19 cellular contexts compared by ENCODE assay signal in genomic region chr6:44110005-44110681, GRCh38. TPM values are rescaled to one million over a fixed set of nuclear protein-coding genes. Genes with fewer than 3 reads are reported as not detected.
DNase-seq lines count a peak whose midpoint lies in the region; ATAC-seq and TF ChIP-seq lines count a peak whose summit lies in the region.
"Had no signal": no experiment of that assay in that cellular context is flagged by ENCODE, and none has a peak within 500 bp of the region (broad histone marks: within the 10 kb centered on the region; RNA-seq: fewer than 3 reads in every experiment).

No MANE protein-coding gene starts in this region.

- H3K4me3 ChIP-seq in Caco-2 (ENCODE audit: low read depth, low read length) = no peak overlapping the region
- H3K4me3 ChIP-seq: breast epithelium, dorsolateral prefrontal cortex, esophagus muscularis mucosa, thyroid gland had no signal

- DNase-seq in Caco-2 (no peak), RWPE1 (ENCODE audit: low spot score) (no peak), left cardiac atrium (no peak), nephron progenitor cell (no peak), erythroblast (lab: John Stamatoyannopoulos, UW) (no peak), anterior cingulate cortex (lab: John Stamatoyannopoulos, UW) (no peak), NCI-H748 (lab: John Stamatoyannopoulos, UW; ENCODE audit: unreplicated experiment) (no peak)
- DNase-seq: dorsolateral prefrontal cortex, glutamatergic neuron, NCI-H187, NCI-H446, SIG-M5, thyroid gland had no signal

- no peaks in the 10 kb centered on the region; the same call in 1 of the 2 replicates for H3K4me1 ChIP-seq in Caco-2
- H3K4me1 ChIP-seq: breast epithelium had no signal

- no peak overlapping the region for H3K4me3 Mint-ChIP-seq in Caco-2 (ENCODE audit: unreplicated experiment)
- no peak overlapping the region for H3K4me3 Mint-ChIP-seq in nephron progenitor cell
- H3K4me3 Mint-ChIP-seq: T-helper 2 cell treated with Interferon-gamma antibody and Interleukin-4, amounts not matched to agents 5 μg/mL and 100 μg/mL, for 36 hours had no signal

- H3K27ac Mint-ChIP-seq in Caco-2 (ENCODE audit: unreplicated experiment) (peak overlapping the region; percentile 6), nephron progenitor cell (peak overlapping the region; percentile 91)
- H3K27ac Mint-ChIP-seq: T-helper 2 cell treated with Interferon-gamma antibody and Interleukin-4, amounts not matched to agents 5 μg/mL and 100 μg/mL, for 36 hours had no signal

- CTCF ChIA-PET in Caco-2 (lab: Charles Lee) = no interaction called here
- CTCF ChIA-PET in RWPE1 (lab: Yijun Ruan, JAX) = no interaction called here

- intact Hi-C loops in Caco-2 (cut with micrococcal nuclease; ENCODE audit: unreplicated experiment) = no loop called here
- intact Hi-C loops in left cardiac atrium (cut with DNase I) = no loop called here

- H3K27ac ChIP-seq in RWPE1 = peak overlapping the region; percentile 32
- H3K27ac ChIP-seq: breast epithelium, esophagus muscularis mucosa, thyroid gland had no signal

- TF ChIP-seq POLR2A in erythroblast (IDR thresholded peaks at IDR 0.05; ENCODE audit: low read length) = no peak

- POLR2A ChIA-PET in Caco-2 (lab: Charles Lee) (no interaction called here), RWPE1 (lab: Yijun Ruan, JAX; ENCODE audit: low non-redundant PET) (interaction anchor here (0.6 kb wide), 1 partner anchor 33 kb away, joined by 3 read pairs; no protein-coding TSS in a partner anchor)

- no TSS peak for BruUV-seq in Caco-2 (replicated peaks; lab: Mats Ljungman, UMichigan)

- H3K36me3 ChIP-seq in Caco-2 (ENCODE audit: control insufficient read depth, insufficient read depth, low read length) = peaks cover 5% of the 10 kb centered on the region

- H3K27me3 ChIP-seq in Caco-2 (replicated peaks; ENCODE audit: control insufficient read depth, insufficient read depth, low read length) = no peaks in the 10 kb centered on the region
- H3K27me3 ChIP-seq: breast epithelium, dorsolateral prefrontal cortex, esophagus muscularis mucosa, thyroid gland had no signal

- H3K27me3 Mint-ChIP-seq in Caco-2 (ENCODE audit: insufficient read depth, unreplicated experiment) (no peaks in the 10 kb centered on the region), nephron progenitor cell (ENCODE audit: low read depth, poor library complexity) (no peaks in the 10 kb centered on the region)

- H3K4me1 Mint-ChIP-seq in Caco-2 (ENCODE audit: low read depth, unreplicated experiment) (peaks cover 13% of the 10 kb centered on the region), nephron progenitor cell (peaks cover 22% of the 10 kb centered on the region)

- H3K36me3 Mint-ChIP-seq in Caco-2 (ENCODE audit: insufficient read depth, unreplicated experiment) = peaks cover 62% of the 10 kb centered on the region
- peaks cover 84% of the 10 kb centered on the region for H3K36me3 Mint-ChIP-seq in nephron progenitor cell (ENCODE audit: low read depth)

- no peaks in the 10 kb centered on the region for H3K9me3 ChIP-seq in Caco-2
- H3K9me3 ChIP-seq: breast epithelium, esophagus muscularis mucosa, thyroid gland had no signal

- ATAC-seq in left cardiac atrium = peak; percentile 77 to 87
- ATAC-seq in GM21360 (IDR thresholded peaks at IDR 0.05; ENCODE audit: unreplicated experiment) = no peak
- ATAC-seq: activated CD4-positive, CD25-positive, alpha-beta regulatory T cell treated with anti-CD3 and anti-CD28 coated beads, Interleukin-2, amount 50 U/mL, for 24 hours had no signal

- TF ChIP-seq CTCF in Caco-2 (IDR thresholded peaks at IDR 0.05; ENCODE audit: insufficient read depth in 1 of 2, low read depth in 1 of 2, low read length in 1 of 2, severe bottlenecking in 1 of 2, unreplicated experiment in 1 of 2) (no peak), RWPE1 (conservative IDR thresholded peaks at IDR 0.05; ENCODE audit: low read depth) (no peak), nephron progenitor cell (IDR thresholded peaks at IDR 0.05) (no peak)

- H3K9me3 Mint-ChIP-seq in Caco-2 (ENCODE audit: unreplicated experiment) (no peaks in the 10 kb centered on the region), nephron progenitor cell (no peaks in the 10 kb centered on the region)
- H3K9me3 Mint-ChIP-seq: T-helper 2 cell treated with Interferon-gamma antibody and Interleukin-4, amounts not matched to agents 5 μg/mL and 100 μg/mL, for 36 hours had no signal

RNA-seq across cellular contexts. Expression of gene MRPL14, which starts 17.1 kb away (rescaled TPM):
- total RNA-seq in Caco-2 (2022) (87.6 and 92.2 TPM in 2 replicates), left cardiac atrium (10 to 100 TPM; 32.4 to 41.2 TPM)

RNA-seq across cellular contexts. Expression of gene TMEM63B, which starts 17.2 kb away (rescaled TPM):
- total RNA-seq in Caco-2 (2022) (28.2 and 28.4 TPM in 2 replicates), left cardiac atrium (10 to 100 TPM; 40.4 to 48.1 TPM)

RNA-seq across cellular contexts. Expression of gene CAPN11, which starts 48.5 kb away (rescaled TPM):
- total RNA-seq in Caco-2 (2022) = not detected in 2 replicates
- total RNA-seq in left cardiac atrium = under 1 TPM; 0.39 to 0.97 TPM
- total RNA-seq: MCF 10A had no signal
